ENCODE assay signal across 28 cellular contexts in the genomic region with DNA sequence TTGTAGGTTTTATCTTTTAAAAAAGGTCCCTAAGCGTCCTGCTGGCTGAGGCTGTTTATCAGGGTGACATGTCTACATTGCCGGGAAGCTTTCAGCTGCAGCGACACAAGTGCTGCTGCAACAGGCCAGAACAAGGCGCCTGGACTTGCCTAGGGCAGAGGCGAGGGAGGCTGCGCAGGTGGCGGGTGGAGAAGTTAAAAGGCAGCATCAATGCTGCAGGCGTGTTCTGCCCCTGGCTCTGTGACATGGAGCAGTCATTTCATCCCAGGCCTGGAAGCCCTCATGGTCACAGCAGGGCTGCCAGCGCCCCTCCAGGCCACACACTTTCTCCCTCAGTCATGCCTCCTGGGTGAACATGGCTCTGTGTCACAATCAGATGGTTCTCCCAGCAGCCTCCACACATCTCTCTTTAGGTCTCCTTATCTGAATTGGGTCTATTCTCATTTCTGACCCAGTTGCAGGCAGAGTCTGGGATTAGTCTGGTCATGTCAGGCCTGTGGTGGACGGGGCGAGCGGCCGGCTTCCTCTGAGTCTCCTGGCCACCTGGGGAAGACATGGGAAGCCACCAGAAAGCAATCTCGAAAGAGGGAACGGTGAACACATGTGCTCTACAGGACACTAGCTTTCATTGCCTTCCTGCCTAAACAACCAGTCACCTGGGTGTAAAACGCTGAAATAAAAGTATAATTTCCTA. TPM values are rescaled to one million over a fixed set of nuclear protein-coding genes. Genes with fewer than 3 reads are reported as not detected.
"Had no signal": no experiment of that assay in that cellular context is flagged by ENCODE, and none has a peak within 500 bp of the region (broad histone marks: within the 10 kb centered on the region; RNA-seq: fewer than 3 reads in every experiment).

No MANE protein-coding gene starts in this region.

- H3K36me3 Mint-ChIP-seq: activated CD8-positive, alpha-beta memory T cell treated with anti-CD3 and anti-CD28 coated beads, Interleukin-2, amount 10 ng/mL, durations not matched to agents 7 days and 5 days; activated naive CD4-positive, alpha-beta T cell treated with anti-CD3 and anti-CD28 coated beads, Interleukin-2, amount 50 U/mL, for 72 hours had no signal

- H3K27ac ChIP-seq: ascending aorta, body of pancreas, PC-9 had no signal

- H3K27ac Mint-ChIP-seq: activated B cell treated with CpG ODN at 0.5 μM for 24 hours; activated CD4-positive, alpha-beta T cell treated with anti-CD3 and anti-CD28 coated beads, Interleukin-2, amount 10 ng/mL, durations not matched to agents 24 days and 14 days; activated CD8-positive, alpha-beta memory T cell treated with anti-CD3 and anti-CD28 coated beads, Interleukin-2, amount 10 ng/mL, durations not matched to agents 7 days and 5 days; activated naive CD4-positive, alpha-beta T cell treated with anti-CD3 and anti-CD28 coated beads, Interleukin-2, amount 50 U/mL, for 72 hours; activated naive CD8-positive, alpha-beta T cell treated with anti-CD3 and anti-CD28 coated beads, Interleukin-2, amount 50 U/mL, for 24 hours; T-helper 17 cell had no signal

- ATAC-seq: activated CD8-positive, alpha-beta memory T cell treated with anti-CD3 and anti-CD28 coated beads, Interleukin-2, amount 10 ng/mL, durations not matched to agents 7 days and 5 days; activated naive CD4-positive, alpha-beta T cell treated with anti-CD3 and anti-CD28 coated beads, Interleukin-2, amount 50 U/mL, for 72 hours; activated naive CD8-positive, alpha-beta T cell treated with anti-CD3 and anti-CD28 coated beads, Interleukin-2, amount 50 U/mL, for 24 hours; activated T-cell treated with anti-CD3 and anti-CD28 coated beads, Interleukin-2, amount 50 U/mL, for 4 hours; body of pancreas; T-helper 17 cell had no signal

- H3K4me1 ChIP-seq: ascending aorta, body of pancreas had no signal

- H3K27me3 ChIP-seq: ascending aorta, body of pancreas had no signal

- H3K36me3 ChIP-seq: ascending aorta had no signal

- H3K4me1 Mint-ChIP-seq: activated B cell treated with CpG ODN at 0.5 μM for 24 hours; activated CD4-positive, alpha-beta T cell treated with anti-CD3 and anti-CD28 coated beads, Interleukin-2, amount 10 ng/mL, durations not matched to agents 24 days and 14 days; activated CD8-positive, alpha-beta memory T cell treated with anti-CD3 and anti-CD28 coated beads, Interleukin-2, amount 10 ng/mL, durations not matched to agents 7 days and 5 days; activated naive CD8-positive, alpha-beta T cell treated with anti-CD3 and anti-CD28 coated beads, Interleukin-2, amount 50 U/mL, for 24 hours; T-helper 17 cell had no signal

- H3K4me3 Mint-ChIP-seq: activated B cell treated with CpG ODN at 0.5 μM for 24 hours; activated CD4-positive, alpha-beta T cell treated with anti-CD3 and anti-CD28 coated beads, Interleukin-2, amount 10 ng/mL, durations not matched to agents 24 days and 14 days; activated CD8-positive, alpha-beta memory T cell treated with anti-CD3 and anti-CD28 coated beads, Interleukin-2, amount 10 ng/mL, durations not matched to agents 7 days and 5 days; activated naive CD8-positive, alpha-beta T cell treated with anti-CD3 and anti-CD28 coated beads, Interleukin-2, amount 50 U/mL, for 24 hours; activated T-cell treated with anti-CD3 and anti-CD28 coated beads, Interleukin-2, amount 50 U/mL, for 4 hours; T-helper 17 cell had no signal

- H3K9me3 ChIP-seq: ascending aorta, body of pancreas had no signal

- H3K4me3 ChIP-seq: ascending aorta, body of pancreas, PC-9 had no signal

- H3K9me3 Mint-ChIP-seq: activated B cell treated with CpG ODN at 0.5 μM for 24 hours; activated CD4-positive, alpha-beta T cell treated with anti-CD3 and anti-CD28 coated beads, Interleukin-2, amount 10 ng/mL, durations not matched to agents 24 days and 14 days; activated naive CD8-positive, alpha-beta T cell treated with anti-CD3 and anti-CD28 coated beads, Interleukin-2, amount 50 U/mL, for 24 hours; activated T-cell treated with anti-CD3 and anti-CD28 coated beads, Interleukin-2, amount 50 U/mL, for 4 hours had no signal

- H2AFZ ChIP-seq: PC-9 had no signal

- DNase-seq: activated B cell treated with CpG ODN at 0.5 μM for 24 hours; activated CD4-positive, alpha-beta T cell treated with anti-CD3 and anti-CD28 coated beads for 1 hour; activated CD4-positive, alpha-beta T cell treated with anti-CD3 and anti-CD28 coated beads, Interleukin-2, amount 10 ng/mL, durations not matched to agents 24 days and 14 days; activated CD4-positive, alpha-beta T cell treated with anti-CD3 and anti-CD28 coated beads, Interleukin-2, amount 50 U/mL, for 48 hours; activated CD8-positive, alpha-beta memory T cell treated with anti-CD3 and anti-CD28 coated beads, Interleukin-2, amount 10 ng/mL, durations not matched to agents 7 days and 5 days; activated effector memory CD4-positive, alpha-beta T cell treated with anti-CD3 and anti-CD28 coated beads, Interleukin-2, amount 50 U/mL, for 16 hours; activated naive CD4-positive, alpha-beta T cell treated with Interleukin-2 at 50 U/mL for 16 hours; activated naive CD8-positive, alpha-beta T cell treated with anti-CD3 and anti-CD28 coated beads, Interleukin-2, amount 50 U/mL, for 24 hours; activated T-cell treated with anti-CD3 and anti-CD28 coated beads, Interleukin-2, amount 50 U/mL, for 4 hours; amniotic stem cell; body of pancreas; central memory CD4-positive, alpha-beta T cell; KG1; NCI-H1048; NCI-H146; NCI-H187 treated with DMSO at 0.1 percent for 48 hours; NCI-H2081 treated with DMSO at 0.1 percent for 48 hours; NCI-H345; NCI-H510A; NCI-H526 treated with DMSO at 0.1 percent for 48 hours; PC-9; SIG-M5; T-helper 17 cell; T-helper 9 cell had no signal

- H3K4me2 ChIP-seq: PC-9 had no signal

- H3K27me3 Mint-ChIP-seq: activated B cell treated with CpG ODN at 0.5 μM for 24 hours; activated CD4-positive, alpha-beta T cell treated with anti-CD3 and anti-CD28 coated beads, Interleukin-2, amount 10 ng/mL, durations not matched to agents 24 days and 14 days; activated CD8-positive, alpha-beta memory T cell treated with anti-CD3 and anti-CD28 coated beads, Interleukin-2, amount 10 ng/mL, durations not matched to agents 7 days and 5 days; activated naive CD8-positive, alpha-beta T cell treated with anti-CD3 and anti-CD28 coated beads, Interleukin-2, amount 50 U/mL, for 24 hours; T-helper 17 cell had no signal

- FAIRE-seq: bronchial epithelial cell had no signal

RNA-seq across cellular contexts. Expression of gene IRX2, which starts 41.3 kb away (rescaled TPM):
- total RNA-seq: activated B cell treated with CpG ODN at 0.5 μM for 24 hours; activated CD4-positive, alpha-beta T cell treated with anti-CD3 and anti-CD28 coated beads, Interleukin-2, amount 10 ng/mL, durations not matched to agents 24 days and 14 days; activated CD8-positive, alpha-beta memory T cell treated with anti-CD3 and anti-CD28 coated beads, Interleukin-2, amount 10 ng/mL, durations not matched to agents 7 days and 5 days; activated naive CD4-positive, alpha-beta T cell treated with anti-CD3 and anti-CD28 coated beads, Interleukin-2, amount 50 U/mL, for 72 hours; ascending aorta; M059J; PC-9; T-helper 17 cell had no signal
